ENCODE assay signal across 1 cellular context in genomic region chr3:127574880-127575878, GRCh38.
TF ChIP-seq lines count a peak whose summit lies in the region.

No MANE protein-coding gene starts in this region.

TF ChIP-seq in GM23338, 12 proteins besides CTCF, POLR2A, EP300 and RAD21:
- TF ChIP-seq ZNF462 (CRISPR knock-in tag; IDR thresholded peaks at IDR 0.05) (no peak), JUNB (IDR thresholded peaks at IDR 0.05; ENCODE audit: unreplicated experiment) (no peak), EZH2phosphoT487 (IDR thresholded peaks at IDR 0.05; ENCODE audit: unreplicated experiment) (no peak), STAT1 (IDR thresholded peaks at IDR 0.05; ENCODE audit: unreplicated experiment) (no peak), EZH2 (IDR thresholded peaks at IDR 0.05; ENCODE audit: low read depth, unreplicated experiment) (no peak), REST (IDR thresholded peaks at IDR 0.05; ENCODE audit: unreplicated experiment) (no peak), ZNF331 (CRISPR knock-in tag; IDR thresholded peaks at IDR 0.05; ENCODE audit: low read depth) (no peak)
TF ChIP-seq in GM23338: peak in this region for 0.
